Comparison of ENCODE assay signal across 2 cellular contexts in genomic region chr16:30379165-30379783, GRCh38.
TF ChIP-seq lines count a peak whose summit lies in the region.

No MANE protein-coding gene starts in this region.

TF ChIP-seq in SK-N-SH, 30 proteins besides CTCF, POLR2A, EP300 and RAD21 (continued from another document):
- TF ChIP-seq REST (IDR thresholded peaks at IDR 0.05; ENCODE audit: low read depth, low read length) = no peak

TF ChIP-seq in SK-N-SH treated with all-trans-retinoic acid at 6 μM for 48 hours, 23 proteins besides CTCF, POLR2A, EP300 and RAD21 (continued from another document):
- TF ChIP-seq PATZ1 (CRISPR knock-in tag; IDR thresholded peaks at IDR 0.05; ENCODE audit: borderline replicate concordance) (no peak), ARNTL (CRISPR knock-in tag; IDR thresholded peaks at IDR 0.05; ENCODE audit: borderline replicate concordance, low read depth) (no peak), ESRRG (CRISPR knock-in tag; IDR thresholded peaks at IDR 0.05) (no peak), BACH2 (CRISPR knock-in tag; IDR thresholded peaks at IDR 0.05; ENCODE audit: borderline replicate concordance) (no peak), OSR1 (CRISPR knock-in tag; IDR thresholded peaks at IDR 0.05) (no peak), ZNF8 (CRISPR knock-in tag; IDR thresholded peaks at IDR 0.05) (no peak), POU6F1 (CRISPR knock-in tag; IDR thresholded peaks at IDR 0.05; ENCODE audit: borderline replicate concordance, low read depth) (no peak), ISL1 (CRISPR knock-in tag; IDR thresholded peaks at IDR 0.05) (no peak), ZFP3 (CRISPR knock-in tag; IDR thresholded peaks at IDR 0.05) (no peak), ZC3H10 (CRISPR knock-in tag; IDR thresholded peaks at IDR 0.05) (no peak)
